In genomic region chr4:163448541-163449203, GRCh38 we compare ENCODE assay signal across 14 cellular contexts. TPM values are rescaled to one million over a fixed set of nuclear protein-coding genes. Genes with fewer than 3 reads are reported as not detected.
DNase-seq lines count a peak whose midpoint lies in the region; ATAC-seq, FAIRE-seq and TF ChIP-seq lines count a peak whose summit lies in the region.
"Had no signal": no experiment of that assay in that cellular context is flagged by ENCODE, and none has a peak within 500 bp of the region (broad histone marks: within the 10 kb centered on the region; RNA-seq: fewer than 3 reads in every experiment).

No MANE protein-coding gene starts in this region.

- no peaks in the 10 kb centered on the region for H3K4me1 ChIP-seq in GM23338 (ENCODE audit: insufficient read depth)
- H3K4me1 ChIP-seq in parathyroid adenoma, result no peaks in the 10 kb centered on the region

- FAIRE-seq in RCC 7860 (lab: Jason Lieb, UNC) (peak; percentile 51), endometrium (lab: Jason Lieb, UNC) (peak; percentile 46)

- H3K27ac Mint-ChIP-seq in GM23338, result no peak overlapping the region
- H3K27ac Mint-ChIP-seq: CD4-positive, alpha-beta memory T cell had no signal

- no peak overlapping the region for H3K27ac ChIP-seq in GM23338 (ENCODE audit: low read depth)
- H3K27ac ChIP-seq in parathyroid adenoma, result no peak overlapping the region

- no peak for DNase-seq in GM23338 (ENCODE audit: low spot score)
- peak; percentile 34 for DNase-seq in RCC 7860 (ENCODE audit: low spot score)
- DNase-seq in NCI-H510A treated with DMSO at 0.1 percent for 48 hours (lab: John Stamatoyannopoulos, UW), result no peak
- no peak for DNase-seq in activated T-cell treated with anti-CD3 and anti-CD28 coated beads for 4 hours
- DNase-seq in SKM-1 (lab: John Stamatoyannopoulos, UW; ENCODE audit: unreplicated experiment), result no peak
- DNase-seq: activated T-cell treated with anti-CD3 and anti-CD28 coated beads, Interleukin-2, amount 50 U/mL, for 48 hours; aorta; CD4-positive, alpha-beta memory T cell; NCI-H1436 treated with DMSO at 0.1 percent for 48 hours; NCI-H526 treated with DMSO at 0.1 percent for 48 hours had no signal

- H4K20me1 ChIP-seq in GM23338 (replicated peaks; ENCODE audit: insufficient read depth), result no peaks in the 10 kb centered on the region

- H2AFZ ChIP-seq in GM23338 (peak overlapping the region; percentile 82), parathyroid adenoma (peak overlapping the region; percentile 28)

- no peaks in the 10 kb centered on the region for H3K9me2 ChIP-seq in GM23338 (ENCODE audit: insufficient read depth)

- no peaks in the 10 kb centered on the region for H3K9me3 ChIP-seq in parathyroid adenoma (ENCODE audit: control insufficient read depth, low read length)

- H3K4me3 ChIP-seq in GM23338 (no peak overlapping the region), parathyroid adenoma (ENCODE audit: low read depth, low read length) (no peak overlapping the region)

- H3K79me2 ChIP-seq in GM23338 (replicated peaks; ENCODE audit: insufficient read depth) (no peaks in the 10 kb centered on the region), parathyroid adenoma (no peaks in the 10 kb centered on the region)

- H3K4me3 Mint-ChIP-seq in GM23338, result no peak overlapping the region
- H3K4me3 Mint-ChIP-seq: CD4-positive, alpha-beta memory T cell had no signal

- no peaks in the 10 kb centered on the region for H3K27me3 ChIP-seq in GM23338 (ENCODE audit: insufficient read depth)
- H3K27me3 ChIP-seq in parathyroid adenoma (ENCODE audit: control insufficient read depth, insufficient read depth, low read length), result no peaks in the 10 kb centered on the region

- H3K4me1 Mint-ChIP-seq in GM23338, result no peaks in the 10 kb centered on the region
- H3K4me1 Mint-ChIP-seq: CD4-positive, alpha-beta memory T cell had no signal

- H3F3A ChIP-seq in GM23338 (replicated peaks; ENCODE audit: low read depth), result no peaks in the 10 kb centered on the region

- TF ChIP-seq CTCF in GM23338 (conservative IDR thresholded peaks at IDR 0.05; ENCODE audit: low read depth in 2 of 2), result no peak
- TF ChIP-seq CTCF in parathyroid adenoma (IDR thresholded peaks at IDR 0.05), result no peak

- ATAC-seq in GM23338 (no peak), HG03432 (IDR thresholded peaks at IDR 0.05; ENCODE audit: unreplicated experiment) (no peak)
- ATAC-seq: sciatic nerve had no signal

- no peak overlapping the region for H3K9ac ChIP-seq in parathyroid adenoma

- H3K4me2 ChIP-seq in GM23338, result no peak overlapping the region
- H3K4me2 ChIP-seq in parathyroid adenoma (ENCODE audit: low read length), result no peak overlapping the region

- no peaks in the 10 kb centered on the region for H3K9me3 Mint-ChIP-seq in GM23338
- H3K9me3 Mint-ChIP-seq: CD4-positive, alpha-beta memory T cell had no signal

- no peaks in the 10 kb centered on the region for H3K36me3 ChIP-seq in GM23338 (ENCODE audit: insufficient read depth)
- H3K36me3 ChIP-seq in parathyroid adenoma (ENCODE audit: control insufficient read depth, insufficient read depth, low read length), result peaks cover 5% of the 10 kb centered on the region

- H3K36me3 Mint-ChIP-seq in GM23338 (ENCODE audit: low read depth), result no peaks in the 10 kb centered on the region
- H3K36me3 Mint-ChIP-seq: CD4-positive, alpha-beta memory T cell had no signal

- no peaks in the 10 kb centered on the region for H3K27me3 Mint-ChIP-seq in GM23338 (ENCODE audit: insufficient read depth, low read depth, poor library complexity)

TF ChIP-seq in GM23338, 12 proteins besides CTCF, POLR2A, EP300 and RAD21 (continues in another document):
- no peak for TF ChIP-seq STAT1 (IDR thresholded peaks at IDR 0.05; ENCODE audit: unreplicated experiment)
- TF ChIP-seq JUNB (IDR thresholded peaks at IDR 0.05; ENCODE audit: unreplicated experiment), result no peak
- no peak for TF ChIP-seq CREB1 (CRISPR knock-in tag; IDR thresholded peaks at IDR 0.05; ENCODE audit: low read depth)
- TF ChIP-seq POLR2AphosphoS5 (IDR thresholded peaks at IDR 0.05; ENCODE audit: low read depth), result no peak
- no peak for TF ChIP-seq ZNF462 (CRISPR knock-in tag; IDR thresholded peaks at IDR 0.05)
- TF ChIP-seq ZNF114 (CRISPR knock-in tag; IDR thresholded peaks at IDR 0.05), result no peak
- TF ChIP-seq ZNF331 (CRISPR knock-in tag; IDR thresholded peaks at IDR 0.05; ENCODE audit: low read depth), result no peak
- no peak for TF ChIP-seq ETS1 (IDR thresholded peaks at IDR 0.05)

RNA-seq across cellular contexts. Expression of gene TKTL2, which starts 24.9 kb away (rescaled TPM):
- total RNA-seq in GM23338 (2014; rRNA removed; shearing (Covaris generic)), result 0.07 TPM in 1 of 2 replicates, not detected in the other
- polyA plus RNA-seq in GM23338 (2016; fragmentation: Nextera tagmentation; extraction: Ambion mirVana), result not detected in 2 replicates
- total RNA-seq: aorta; CD4-positive, alpha-beta memory T cell had no signal
- polyA plus RNA-seq: aorta; CD4-positive, alpha-beta memory T cell had no signal

RNA-seq across cellular contexts. Expression of gene TMA16, which starts 45.8 kb away (rescaled TPM):
- total RNA-seq in GM23338 (2014; rRNA removed; shearing (Covaris generic)), result 46.4 and 77.6 TPM in 2 replicates
- polyA plus RNA-seq in GM23338 (2016; fragmentation: Nextera tagmentation; extraction: Ambion mirVana), result 96.1 and 101 TPM in 2 replicates
